21 cellular contexts compared by ENCODE assay signal in the genomic region with DNA sequence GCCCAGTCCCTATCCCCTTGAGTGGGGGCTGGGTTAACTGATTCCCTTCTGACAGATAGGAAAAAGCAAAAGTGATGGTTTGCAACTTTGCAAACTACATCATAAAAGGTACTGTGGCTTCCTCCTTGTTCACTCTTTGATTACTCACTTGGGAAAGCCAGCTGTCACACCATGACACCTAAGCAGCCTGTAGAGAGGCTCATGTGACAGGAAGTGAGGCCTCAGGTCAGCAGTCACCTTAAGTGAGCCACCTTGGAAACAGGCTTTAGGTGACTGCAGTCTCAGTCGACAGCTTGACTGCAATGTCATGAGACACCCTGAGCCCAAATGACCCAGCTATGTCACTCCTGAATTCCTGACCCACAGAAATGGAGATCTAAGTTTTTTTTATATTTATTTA. TPM values are rescaled to one million over a fixed set of nuclear protein-coding genes. Genes with fewer than 3 reads are reported as not detected.
"Had no signal": no experiment of that assay in that cellular context is flagged by ENCODE, and none has a peak within 500 bp of the region (broad histone marks: within the 10 kb centered on the region; RNA-seq: fewer than 3 reads in every experiment).

No MANE protein-coding gene starts in this region.

- FAIRE-seq: kidney had no signal

- ATAC-seq: activated CD4-positive, CD25-positive, alpha-beta regulatory T cell treated with anti-CD3 and anti-CD28 coated beads, Interleukin-2, amount 50 U/mL, for 24 hours; effector memory CD8-positive, alpha-beta T cell; left ventricle myocardium superior; psoas muscle; sciatic nerve; upper lobe of right lung had no signal

- H3K27ac Mint-ChIP-seq: dendritic cell treated with granulocyte-macrophage colony-stimulating factor and Interleukin-4, amounts not matched to agents 40 ng/mL and 50 ng/mL, for 4 days; effector memory CD8-positive, alpha-beta T cell; nephron progenitor cell; stimulated activated naive CD8-positive, alpha-beta T cell treated with anti-CD3 and anti-CD28 coated beads, Interleukin-15, Interleukin-2, amounts not matched to agents 100 ng/mL and 50 ng/mL, for 24 hours had no signal

- H3K36me3 ChIP-seq: spleen, upper lobe of right lung had no signal

- H2AFZ ChIP-seq: hepatocyte had no signal

- H3K27me3 ChIP-seq: hepatocyte, testis had no signal

- H3K9me3 Mint-ChIP-seq: effector memory CD8-positive, alpha-beta T cell had no signal

- H3K4me3 Mint-ChIP-seq: dendritic cell treated with granulocyte-macrophage colony-stimulating factor and Interleukin-4, amounts not matched to agents 40 ng/mL and 50 ng/mL, for 4 days; effector memory CD8-positive, alpha-beta T cell; nephron progenitor cell; stimulated activated naive CD8-positive, alpha-beta T cell treated with anti-CD3 and anti-CD28 coated beads, Interleukin-15, Interleukin-2, amounts not matched to agents 100 ng/mL and 50 ng/mL, for 24 hours had no signal

- DNase-seq: activated T-cell treated with anti-CD3 and anti-CD28 coated beads, Interleukin-2, amount 50 U/mL, for 1 hour; anterior cingulate cortex; cerebellar nuclear complex; effector memory CD8-positive, alpha-beta T cell; kidney; left ventricle myocardium superior; mesenchymal stem cell; nephron progenitor cell; psoas muscle; spleen; stimulated activated CD4-positive, alpha-beta T cell treated with anti-CD3 and anti-CD28 coated beads, Interleukin-2, amount 100 ng/mL, for 24 hours; testis; upper lobe of right lung had no signal

- H3K4me2 ChIP-seq: hepatocyte had no signal

- H3K4me3 ChIP-seq: hepatocyte, psoas muscle, spleen, testis, upper lobe of right lung had no signal

- H3K9me3 ChIP-seq: psoas muscle, testis, upper lobe of right lung had no signal

- H3K4me1 ChIP-seq: psoas muscle, testis, upper lobe of right lung had no signal

RNA-seq across cellular contexts. Expression of a gene that starts 5.6 kb away (rescaled TPM):
- total RNA-seq: activated CD8-positive, alpha-beta memory T cell treated with anti-CD3 and anti-CD28 coated beads for 36 hours; hepatocyte; left ventricle myocardium superior; omental fat pad; psoas muscle; sciatic nerve; spleen; T-helper 2 cell treated with Interferon-gamma antibody and Interleukin-4, amounts not matched to agents 100 ng/mL and 5 ng/mL, for 36 hours had no signal
- polyA plus RNA-seq: hepatocyte, psoas muscle, spleen had no signal

RNA-seq across cellular contexts. Expression of a gene that starts 17.9 kb away (rescaled TPM):
- total RNA-seq: hepatocyte had no signal
